Comparison of ENCODE assay signal across 8 cellular contexts in the genomic region with DNA sequence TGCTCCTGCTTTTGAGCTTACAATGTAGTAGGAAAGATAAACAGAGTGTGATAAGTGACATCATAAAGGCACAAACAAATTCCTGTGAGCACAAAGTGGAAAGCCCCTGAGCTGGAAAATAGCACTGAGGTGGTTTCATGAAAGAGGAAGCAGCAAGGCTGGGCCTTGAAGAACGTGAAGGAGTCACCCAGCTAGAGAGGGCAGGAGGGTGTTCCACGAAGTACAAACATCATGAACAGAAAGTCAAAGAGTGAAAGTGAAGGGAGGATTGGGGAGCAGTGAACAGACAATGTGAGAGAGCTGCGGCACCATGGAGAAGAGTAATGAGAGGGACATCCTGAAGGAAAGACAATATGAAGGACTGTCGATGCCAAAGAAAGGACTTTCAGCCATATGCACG.
DNase-seq lines count a peak whose midpoint lies in the region; ATAC-seq, FAIRE-seq and TF ChIP-seq lines count a peak whose summit lies in the region.

No MANE protein-coding gene starts in this region.

- peaks cover 31 to 48% (median 35%) of the 10 kb centered on the region in 7 donors for H3K4me1 Mint-ChIP-seq in naive thymus-derived CD4-positive, alpha-beta T cell

- CTCF ChIA-PET in naive thymus-derived CD4-positive, alpha-beta T cell (lab: Charles Lee): interaction anchor here (0.5 to 1.6 kb wide), 4 partner anchors 17 to 573 kb away, joined by 3 read pairs; no protein-coding TSS in a partner anchor

- intact Hi-C loops in naive thymus-derived CD4-positive, alpha-beta T cell (cut with micrococcal nuclease): loop anchor here (1.0 to 5.0 kb wide), 8 partner anchors 25 to 636 kb away; no protein-coding TSS in a partner anchor

- H3K4me3 ChIP-seq in naive thymus-derived CD4-positive, alpha-beta T cell (ENCODE audit: low read length): no peak overlapping the region

- H3K27me3 ChIP-seq in naive thymus-derived CD4-positive, alpha-beta T cell (ENCODE audit: control insufficient read depth in 2 of 2, insufficient read depth in 2 of 2, low read length in 2 of 2): no peaks in the 10 kb centered on the region

- H3K4me3 Mint-ChIP-seq in naive thymus-derived CD4-positive, alpha-beta T cell: no peak overlapping the region

- no peaks in the 10 kb centered on the region for H3K36me3 ChIP-seq in naive thymus-derived CD4-positive, alpha-beta T cell (ENCODE audit: control insufficient read depth in 2 of 3, insufficient read depth in 3 of 3, low read length in 3 of 3)

- DNase-seq in GM12891 (ENCODE audit: insufficient read length, low spot score) (no peak), NCI-H1930 (lab: John Stamatoyannopoulos, UW) (no peak), NCI-H82 (lab: John Stamatoyannopoulos, UW) (no peak), HK-2 (ENCODE audit: unreplicated experiment) (no peak), NCI-H1048 (lab: John Stamatoyannopoulos, UW) (no peak)
- DNase-seq in activated CD4-positive, alpha-beta T cell treated with anti-CD3 and anti-CD28 coated beads, Interleukin-2, amount 50 U/mL, for 1 hour: peak; percentile 21
- DNase-seq in naive thymus-derived CD4-positive, alpha-beta T cell: peak in 8 of 9 donors; percentile 41 to 77 (median 58)

- H3K9me3 ChIP-seq in naive thymus-derived CD4-positive, alpha-beta T cell (ENCODE audit: control insufficient read depth in 2 of 3, low read length in 3 of 3): no peaks in the 10 kb centered on the region

- no peaks in the 10 kb centered on the region for H3K9me3 Mint-ChIP-seq in naive thymus-derived CD4-positive, alpha-beta T cell

- POLR2A ChIA-PET in naive thymus-derived CD4-positive, alpha-beta T cell (lab: Charles Lee): interaction anchor here (0.6 to 1.9 kb wide), 4 partner anchors 25 to 1143 kb away, joined by 3 to 7 read pairs (median 4); no protein-coding TSS in a partner anchor

- H3K27ac Mint-ChIP-seq in naive thymus-derived CD4-positive, alpha-beta T cell: no peak overlapping the region

- peak; percentile 79 for FAIRE-seq in GM12891 (lab: Jason Lieb, UNC)

- peaks cover 0 to 4% (median 0%) of the 10 kb centered on the region in 5 donors for H3K36me3 Mint-ChIP-seq in naive thymus-derived CD4-positive, alpha-beta T cell

- H3K4me1 ChIP-seq in naive thymus-derived CD4-positive, alpha-beta T cell (ENCODE audit: control insufficient read depth in 2 of 2, insufficient read depth in 2 of 2, low read length in 2 of 2): peaks cover 14 to 54% of the 10 kb centered on the region in 2 donors

- peak overlapping the region; percentile 58 for H3K27ac ChIP-seq in naive thymus-derived CD4-positive, alpha-beta T cell (ENCODE audit: low read depth, low read length)

- ATAC-seq in HG03175 (IDR thresholded peaks at IDR 0.05; ENCODE audit: unreplicated experiment): peak; percentile 41
- ATAC-seq in naive thymus-derived CD4-positive, alpha-beta T cell: peak; percentile 84

- TF ChIP-seq POLR2A in GM12891 (IDR thresholded peaks at IDR 0.05; ENCODE audit: low read depth, low read length): no peak

- peaks cover 0 to 20% (median 0%) of the 10 kb centered on the region in 5 donors for H3K27me3 Mint-ChIP-seq in naive thymus-derived CD4-positive, alpha-beta T cell

TF ChIP-seq in GM12891, 5 proteins besides CTCF, POLR2A, EP300 and RAD21:
- TF ChIP-seq PAX5 (IDR thresholded peaks at IDR 0.05; ENCODE audit: insufficient read depth, low read length, severe bottlenecking) (no peak), SPI1 (IDR thresholded peaks at IDR 0.05; ENCODE audit: low read depth, low read length) (peak; percentile 69)
TF ChIP-seq in GM12891: peak in this region for 1.

Comparison
In these comparisons a context has a peak if more than half of its experiments do, and no peak if none do; other contexts are left out.
1. DNase-seq: peak in activated CD4-positive, alpha-beta T cell treated with anti-CD3 and anti-CD28 coated beads, Interleukin-2, amount 50 U/mL, for 1 hour (single experiment) and naive thymus-derived CD4-positive, alpha-beta T cell (8 of 9); none in GM12891 (single experiment), NCI-H1930 (0 of 2), NCI-H82 (single experiment), HK-2 (single experiment) and NCI-H1048 (single experiment).